In genomic region chr9:14993891-14994554, GRCh38 we compare ENCODE assay signal across 8 cellular contexts.
DNase-seq lines count a peak whose midpoint lies in the region; ATAC-seq and TF ChIP-seq lines count a peak whose summit lies in the region.

No MANE protein-coding gene starts in this region.

- no peaks in the 10 kb centered on the region for H4K20me1 ChIP-seq in Loucy (ENCODE audit: insufficient read depth, low read length, poor library complexity, severe bottlenecking)

- ATAC-seq in CD4-positive, CD25-positive, alpha-beta regulatory T cell (ENCODE audit: low read depth in 2 of 2), result peak; percentile 77 to 79
- peak; percentile 36 for ATAC-seq in effector memory CD8-positive, alpha-beta T cell (replicated peaks)
- ATAC-seq in activated CD4-positive, CD25-positive, alpha-beta regulatory T cell treated with anti-CD3 and anti-CD28 coated beads, Interleukin-2, amount 50 U/mL, for 24 hours, result no peak
- ATAC-seq in HG03354 (IDR thresholded peaks at IDR 0.05; ENCODE audit: poor library complexity, severe bottlenecking, unreplicated experiment), result no peak
- no peak for ATAC-seq in omental fat pad (ENCODE audit: low FRiP score)

- H3K4me3 Mint-ChIP-seq in CD4-positive, CD25-positive, alpha-beta regulatory T cell, result peak overlapping the region; percentile 73 to 87 (median 82)
- peak overlapping the region; percentile 28 to 49 for H3K4me3 Mint-ChIP-seq in effector memory CD8-positive, alpha-beta T cell
- peak overlapping the region; percentile 69 for H3K4me3 Mint-ChIP-seq in osteocyte (ENCODE audit: unreplicated experiment)

- H2AFZ ChIP-seq in Loucy (ENCODE audit: low read length), result peak overlapping the region; percentile 98; the same call in 1 of the 2 replicates

- H3K27me3 Mint-ChIP-seq in CD4-positive, CD25-positive, alpha-beta regulatory T cell, result peaks cover 5% of the 10 kb centered on the region
- H3K27me3 Mint-ChIP-seq in effector memory CD8-positive, alpha-beta T cell, result peaks cover 7 to 25% of the 10 kb centered on the region in 2 donors
- H3K27me3 Mint-ChIP-seq in osteocyte (ENCODE audit: unreplicated experiment), result peaks cover 15% of the 10 kb centered on the region

- 0 out of 2 replicates have a peak, but pooled peaks cover 9% of the 10 kb centered on the region for H3K79me2 ChIP-seq in Loucy (ENCODE audit: insufficient read depth, low read length)

- peak overlapping the region; percentile 70 to 87 (median 73) for H3K27ac Mint-ChIP-seq in CD4-positive, CD25-positive, alpha-beta regulatory T cell
- no peak overlapping the region for H3K27ac Mint-ChIP-seq in effector memory CD8-positive, alpha-beta T cell
- H3K27ac Mint-ChIP-seq in osteocyte (ENCODE audit: unreplicated experiment), result no peak overlapping the region

- no peaks in the 10 kb centered on the region for H3K9me3 ChIP-seq in CD4-positive, CD25-positive, alpha-beta regulatory T cell (ENCODE audit: control insufficient read depth in 2 of 2, low read length in 2 of 2)
- H3K9me3 ChIP-seq in Loucy (ENCODE audit: insufficient read depth, low read depth, low read length), result no peaks in the 10 kb centered on the region

- TF ChIP-seq CTCF in Loucy (conservative IDR thresholded peaks at IDR 0.05; ENCODE audit: low read length) (no peak), osteocyte (IDR thresholded peaks at IDR 0.05) (no peak), omental fat pad (IDR thresholded peaks at IDR 0.05) (no peak)

- peaks cover 23% of the 10 kb centered on the region for H3K4me1 ChIP-seq in CD4-positive, CD25-positive, alpha-beta regulatory T cell (ENCODE audit: control insufficient read depth, insufficient read depth, low read length, poor library complexity, severe bottlenecking)
- H3K4me1 ChIP-seq in Loucy (ENCODE audit: insufficient read depth, low read length, poor library complexity, severe bottlenecking), result peaks cover 25% of the 10 kb centered on the region

- H3K27me3 ChIP-seq in CD4-positive, CD25-positive, alpha-beta regulatory T cell (ENCODE audit: control insufficient read depth, insufficient read depth, low read length), result no peaks in the 10 kb centered on the region
- H3K27me3 ChIP-seq in Loucy (ENCODE audit: insufficient read depth, low read length, poor library complexity, severe bottlenecking), result no peaks in the 10 kb centered on the region

- DNase-seq in CD4-positive, CD25-positive, alpha-beta regulatory T cell, result peak in 2 of 3 donors; percentile 36 to 56
- DNase-seq in effector memory CD8-positive, alpha-beta T cell, result no peak
- DNase-seq in osteocyte (ENCODE audit: extremely low spot score, unreplicated experiment) (no peak), NCI-H510A treated with DMSO at 0.1 percent for 48 hours (lab: John Stamatoyannopoulos, UW) (no peak), omental fat pad (ENCODE audit: low spot score) (no peak)

- peak overlapping the region; percentile 51 for H3K27ac ChIP-seq in CD4-positive, CD25-positive, alpha-beta regulatory T cell (ENCODE audit: insufficient read depth, low read length, poor library complexity, severe bottlenecking)

- H3K4me2 ChIP-seq in Loucy (ENCODE audit: low read depth, low read length, poor library complexity, severe bottlenecking), result peak overlapping the region; percentile 100

- no peaks in the 10 kb centered on the region for H3K9me2 ChIP-seq in Loucy (replicated peaks; ENCODE audit: low read depth, low read length)

- H3F3A ChIP-seq in Loucy (ENCODE audit: low read depth), result no peaks in the 10 kb centered on the region

- H3K36me3 Mint-ChIP-seq in CD4-positive, CD25-positive, alpha-beta regulatory T cell, result no peaks in the 10 kb centered on the region
- H3K36me3 Mint-ChIP-seq in effector memory CD8-positive, alpha-beta T cell (ENCODE audit: insufficient read depth), result no peaks in the 10 kb centered on the region
- H3K36me3 Mint-ChIP-seq in osteocyte (ENCODE audit: unreplicated experiment), result no peaks in the 10 kb centered on the region

- H3K36me3 ChIP-seq in CD4-positive, CD25-positive, alpha-beta regulatory T cell (ENCODE audit: control insufficient read depth, insufficient read depth, low read length), result no peaks in the 10 kb centered on the region
- no peaks in the 10 kb centered on the region for H3K36me3 ChIP-seq in Loucy (ENCODE audit: insufficient read depth, low read length)

- H3K9me3 Mint-ChIP-seq in CD4-positive, CD25-positive, alpha-beta regulatory T cell, result peaks cover 0 to 5% (median 0%) of the 10 kb centered on the region in 7 donors
- no peaks in the 10 kb centered on the region for H3K9me3 Mint-ChIP-seq in effector memory CD8-positive, alpha-beta T cell
- peaks cover 3% of the 10 kb centered on the region for H3K9me3 Mint-ChIP-seq in osteocyte (ENCODE audit: unreplicated experiment)

- H3K4me1 Mint-ChIP-seq in CD4-positive, CD25-positive, alpha-beta regulatory T cell, result peaks cover 14 to 36% (median 23%) of the 10 kb centered on the region in 4 donors
- peaks cover 12 to 19% of the 10 kb centered on the region in 2 donors for H3K4me1 Mint-ChIP-seq in effector memory CD8-positive, alpha-beta T cell (ENCODE audit: low read depth in 2 of 2)
- peaks cover 8% of the 10 kb centered on the region for H3K4me1 Mint-ChIP-seq in osteocyte (ENCODE audit: unreplicated experiment)

- peak overlapping the region; percentile 79 for H3K9ac ChIP-seq in Loucy (ENCODE audit: low read depth, low read length, poor library complexity, severe bottlenecking)

- H3K4me3 ChIP-seq in CD4-positive, CD25-positive, alpha-beta regulatory T cell (ENCODE audit: low read depth, low read length), result peak overlapping the region; percentile 58
- H3K4me3 ChIP-seq in Loucy (ENCODE audit: low read length, poor library complexity, severe bottlenecking), result peak overlapping the region; percentile 89

Comparison
In these comparisons a context has a peak if more than half of its experiments do, and no peak if none do; other contexts are left out.
1. ATAC-seq: peak in CD4-positive, CD25-positive, alpha-beta regulatory T cell (2 of 2) and effector memory CD8-positive, alpha-beta T cell (single experiment); none in activated CD4-positive, CD25-positive, alpha-beta regulatory T cell treated with anti-CD3 and anti-CD28 coated beads, Interleukin-2, amount 50 U/mL, for 24 hours (0 of 2), HG03354 (single experiment) and omental fat pad (single experiment).
2. DNase-seq: peak in CD4-positive, CD25-positive, alpha-beta regulatory T cell (2 of 3); none in effector memory CD8-positive, alpha-beta T cell (0 of 3), osteocyte (single experiment), NCI-H510A treated with DMSO at 0.1 percent for 48 hours (single experiment) and omental fat pad (single experiment).
3. H3K27ac Mint-ChIP-seq: peak in CD4-positive, CD25-positive, alpha-beta regulatory T cell (3 of 3); none in effector memory CD8-positive, alpha-beta T cell (0 of 2) and osteocyte (single experiment).
4. Peak in every context shown above with its lines, with median percentiles within 50 percentile points of each other: H3K4me3 Mint-ChIP-seq.